ENCODE assay signal across 8 cellular contexts in genomic region chr2:222861411-222862067, GRCh38. TPM values are rescaled to one million over a fixed set of nuclear protein-coding genes. Genes with fewer than 3 reads are reported as not detected.
DNase-seq lines count a peak whose midpoint lies in the region; ATAC-seq, FAIRE-seq and TF ChIP-seq lines count a peak whose summit lies in the region.

No MANE protein-coding gene starts in this region.

- peaks cover 6% of the 10 kb centered on the region for H3K4me1 Mint-ChIP-seq in activated naive CD4-positive, alpha-beta T cell treated with anti-CD3 and anti-CD28 coated beads for 36 hours (ENCODE audit: low read depth)

- no peaks in the 10 kb centered on the region for H3K9me3 ChIP-seq in PC-9 (ENCODE audit: insufficient read depth, low read depth)
- peaks cover 0 to 5% (median 0%) of the 10 kb centered on the region in 11 donors for H3K9me3 ChIP-seq in heart right ventricle
- H3K9me3 ChIP-seq in gastrocnemius medialis = no peaks in the 10 kb centered on the region

- H3K9me3 Mint-ChIP-seq in activated naive CD4-positive, alpha-beta T cell treated with anti-CD3 and anti-CD28 coated beads for 36 hours = no peaks in the 10 kb centered on the region

- no peak for FAIRE-seq in GM18507 (lab: Jason Lieb, UNC)

- H3K4me3 Mint-ChIP-seq in activated naive CD4-positive, alpha-beta T cell treated with anti-CD3 and anti-CD28 coated beads for 36 hours = no peak overlapping the region

- H3K36me3 Mint-ChIP-seq in activated naive CD4-positive, alpha-beta T cell treated with anti-CD3 and anti-CD28 coated beads for 36 hours (ENCODE audit: low read depth) = peaks cover 2% of the 10 kb centered on the region

- peaks cover 65% of the 10 kb centered on the region for H3K4me1 ChIP-seq in PC-9 (replicated peaks; ENCODE audit: insufficient read depth)
- H3K4me1 ChIP-seq in heart right ventricle = peaks cover 16 to 63% (median 58%) of the 10 kb centered on the region in 9 donors
- H3K4me1 ChIP-seq in gastrocnemius medialis = peaks cover 45 to 51% of the 10 kb centered on the region in 2 donors

- H3K27me3 ChIP-seq in PC-9 (ENCODE audit: insufficient read depth, low read depth) = no peaks in the 10 kb centered on the region
- no peaks in the 10 kb centered on the region for H3K27me3 ChIP-seq in heart right ventricle
- H3K27me3 ChIP-seq in gastrocnemius medialis = no peaks in the 10 kb centered on the region

- H2AFZ ChIP-seq in PC-9 = no peak overlapping the region

- peaks cover 73% of the 10 kb centered on the region for H3F3A ChIP-seq in PC-9 (ENCODE audit: insufficient read depth, low read depth)

- H4K20me1 ChIP-seq in PC-9 (ENCODE audit: insufficient read depth) = peaks cover 51% of the 10 kb centered on the region

- DNase-seq in GM18507 (ENCODE audit: extremely low spot score, insufficient read length, low read depth) (peak; percentile 23), PC-9 (no peak), heart right ventricle (peak; percentile 24 to 60), gastrocnemius medialis (peak in 1 of 2 donors; percentile 34), ACHN (no peak), epidermal melanocyte (ENCODE audit: insufficient read length, low spot score) (no peak)
- peak; percentile 43 for DNase-seq in activated naive CD4-positive, alpha-beta T cell treated with anti-CD3 and anti-CD28 coated beads for 36 hours

- no peak for TF ChIP-seq POLR2A in gastrocnemius medialis (IDR thresholded peaks at IDR 0.05)

- CTCF ChIA-PET in PC-9 (lab: Charles Lee) = interaction anchor here (0.6 to 2.8 kb wide), 8 partner anchors 16 to 154 kb away, joined by 3 to 12 read pairs (median 6); no protein-coding TSS in a partner anchor
- CTCF ChIA-PET in activated naive CD4-positive, alpha-beta T cell treated with anti-CD3 and anti-CD28 coated beads for 36 hours (lab: Charles Lee) = interaction anchor here (0.8 to 2.3 kb wide), 7 partner anchors 21 to 156 kb away, joined by 3 to 7 read pairs (median 5); no protein-coding TSS in a partner anchor

- BruUV-seq in PC-9 (replicated peaks; lab: Mats Ljungman, UMichigan) = TSS peak; percentile 36

- intact Hi-C loops in PC-9 (cut with micrococcal nuclease; ENCODE audit: unreplicated experiment) = loop anchor here (2.0 kb wide), 1 partner anchor 57 kb away; no protein-coding TSS in a partner anchor
- intact Hi-C loops in activated naive CD4-positive, alpha-beta T cell treated with anti-CD3 and anti-CD28 coated beads for 36 hours (cut with micrococcal nuclease) = loop anchor here (1.0 to 10.0 kb wide), 6 partner anchors 41 to 1093 kb away; partner anchors contain the start of genes MRPL44 and SGPP2
- intact Hi-C loops in heart right ventricle (cut with DNase I) = loop anchor here (1.0 to 5.0 kb wide), 11 partner anchors 41 to 154 kb away; no protein-coding TSS in a partner anchor
- intact Hi-C loops in gastrocnemius medialis (cut with DNase I; ENCODE audit: low total_unique reads) = loop anchor here (1.0 to 5.0 kb wide), 5 partner anchors 21 to 171 kb away; no protein-coding TSS in a partner anchor

- no peaks in the 10 kb centered on the region for H3K9me2 ChIP-seq in PC-9 (ENCODE audit: insufficient read depth)

- H3K4me2 ChIP-seq in PC-9 = peak overlapping the region; percentile 93

- ATAC-seq in HG02798 (IDR thresholded peaks at IDR 0.05; ENCODE audit: poor library complexity, unreplicated experiment) (peak; percentile 41), heart right ventricle (peak; percentile 31 to 68 (median 44)), gastrocnemius medialis (peak; percentile 25 to 36)

- peak overlapping the region; percentile 72 for H3K27ac ChIP-seq in PC-9
- peak overlapping the region; percentile 95 to 99 (median 98) for H3K27ac ChIP-seq in heart right ventricle
- H3K27ac ChIP-seq in gastrocnemius medialis = peak overlapping the region; percentile 86 to 98 (median 90)

- H3K36me3 ChIP-seq in PC-9 (ENCODE audit: low read depth) (peaks cover 8% of the 10 kb centered on the region; the same call in 1 of the 2 replicates), heart right ventricle (no peaks in the 10 kb centered on the region), gastrocnemius medialis (no peaks in the 10 kb centered on the region)

- peaks cover 63% of the 10 kb centered on the region for H3K79me2 ChIP-seq in PC-9 (ENCODE audit: low read depth)

- POLR2A ChIA-PET in PC-9 (lab: Charles Lee; ENCODE audit: unreplicated experiment) = interaction anchor here (0.6 to 2.1 kb wide), 5 partner anchors 19 to 738 kb away, joined by 3 to 19 read pairs (median 5); no protein-coding TSS in a partner anchor

- H3K27ac Mint-ChIP-seq in activated naive CD4-positive, alpha-beta T cell treated with anti-CD3 and anti-CD28 coated beads for 36 hours = peak overlapping the region; percentile 76

- in situ Hi-C loops in gastrocnemius medialis (cut with MboI; ENCODE audit: low sequenced_read_pairs in 4 of 4) (no loop called here), ACHN (cut with HindIII; ENCODE audit: low pct_ligation_motif_present, low pct_unique_long_range_greater_than_20kb, low sequenced_read_pairs) (no loop called here)

- H3K4me3 ChIP-seq in PC-9 (peak overlapping the region; percentile 83), heart right ventricle (peak overlapping the region; percentile 76 to 100 (median 90)), gastrocnemius medialis (peak overlapping the region; percentile 68 to 96 (median 81))

- H3K27me3 Mint-ChIP-seq in activated naive CD4-positive, alpha-beta T cell treated with anti-CD3 and anti-CD28 coated beads for 36 hours (ENCODE audit: low read depth) = no peaks in the 10 kb centered on the region

- TF ChIP-seq CTCF in PC-9 (conservative IDR thresholded peaks at IDR 0.05) (no peak; the same call in 1 of the 2 replicates), heart right ventricle (IDR thresholded peaks at IDR 0.05) (no peak), gastrocnemius medialis (IDR thresholded peaks at IDR 0.05 in 4 of 5, conservative IDR thresholded peaks at IDR 0.05 in 1 of 5) (no peak)

- 1% methylated on average over 34 to 42 of the region's 42 CpGs for WGBS in heart right ventricle, 2 donors

RNA-seq across cellular contexts. Expression of gene ACSL3, which starts 0.7 kb away (rescaled TPM):
- total RNA-seq in PC-9 (2021) (300 and 446 TPM in 2 replicates), heart right ventricle (10 to 100 TPM; 37.9 to 67.2 (median 54.8) TPM), gastrocnemius medialis (10 to 100 TPM; 34.7 to 56.8 (median 38.2) TPM)
- total RNA-seq in activated naive CD4-positive, alpha-beta T cell treated with anti-CD3 and anti-CD28 coated beads for 36 hours = 10 to 100 TPM; 35.1 to 36.1 TPM
- polyA plus RNA-seq in heart right ventricle = 10 to 100 TPM; 12.7 to 20.3 TPM

Comparison
In these comparisons a context has a peak if more than half of its experiments do, and no peak if none do; other contexts are left out.
1. DNase-seq: peak in GM18507 (single experiment), activated naive CD4-positive, alpha-beta T cell treated with anti-CD3 and anti-CD28 coated beads for 36 hours (single experiment) and heart right ventricle (2 of 2); none in PC-9 (0 of 2), ACHN (single experiment) and epidermal melanocyte (single experiment).
2. Peak in every context shown above with its lines, with median percentiles within 50 percentile points of each other: ATAC-seq, H3K27ac ChIP-seq and H3K4me3 ChIP-seq.